10 cellular contexts compared by ENCODE assay signal in the genomic region with DNA sequence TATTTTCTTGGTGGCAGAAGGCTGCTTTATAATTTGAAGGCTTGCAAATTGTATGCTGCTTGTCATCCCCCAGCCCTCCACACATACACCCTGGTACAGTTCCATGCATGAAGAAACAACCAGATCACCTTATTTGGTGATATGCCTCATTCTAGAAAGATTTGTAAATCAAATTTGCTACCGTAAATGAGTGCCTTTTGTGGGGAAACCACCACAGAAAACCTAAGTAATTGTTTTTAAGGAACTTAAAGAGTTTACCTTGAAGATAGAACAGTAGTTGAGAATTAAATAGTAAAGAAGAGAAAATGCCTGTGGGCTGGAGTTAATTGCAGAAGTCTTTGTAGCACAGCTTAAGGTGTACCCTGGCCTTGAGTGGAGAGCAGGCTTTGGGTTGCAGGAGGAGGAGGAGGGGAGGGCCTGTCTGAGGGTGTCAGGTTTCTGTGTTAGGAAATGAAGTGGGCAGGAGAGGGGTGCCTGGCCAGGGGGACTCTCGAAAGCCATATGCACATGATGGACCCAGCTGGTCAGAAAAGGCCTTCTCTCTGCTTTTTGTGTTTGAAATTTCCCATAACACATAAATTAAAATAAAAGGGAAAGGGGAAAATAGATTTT. TPM values are rescaled to one million over a fixed set of nuclear protein-coding genes. Genes with fewer than 3 reads are reported as not detected.
DNase-seq lines count a peak whose midpoint lies in the region; ATAC-seq and TF ChIP-seq lines count a peak whose summit lies in the region.
"Had no signal": no experiment of that assay in that cellular context is flagged by ENCODE, and none has a peak within 500 bp of the region (broad histone marks: within the 10 kb centered on the region; RNA-seq: fewer than 3 reads in every experiment).

No MANE protein-coding gene starts in this region.

- no peaks in the 10 kb centered on the region for H3K9me3 ChIP-seq in HUES6 (ENCODE audit: control insufficient read depth, insufficient read depth, low read depth, low read length)

- H3K27ac ChIP-seq in HUES6 (ENCODE audit: low read depth, low read length): peak overlapping the region; percentile 44

- peaks cover 24% of the 10 kb centered on the region for H3K4me1 Mint-ChIP-seq in mesothelial cell of epicardium

- H3K4me3 Mint-ChIP-seq in mesothelial cell of epicardium: no peak overlapping the region

- peaks cover 61% of the 10 kb centered on the region for H3K36me3 ChIP-seq in HUES6 (ENCODE audit: control insufficient read depth, insufficient read depth, low read length)

- ATAC-seq in GM18907 (IDR thresholded peaks at IDR 0.05; ENCODE audit: unreplicated experiment): no peak

- no peaks in the 10 kb centered on the region for H3K9me3 Mint-ChIP-seq in mesothelial cell of epicardium

- H3K4me3 ChIP-seq in HUES6 (ENCODE audit: low read depth, low read length): 0 out of 2 replicates have a peak overlapping the region, but pooled peaks have one; percentile 9

- DNase-seq in EH (ENCODE audit: low read depth): peak; percentile 43
- DNase-seq in astrocyte of the hippocampus (ENCODE audit: low read depth, low spot score): peak; percentile 66
- DNase-seq in mesothelial cell of epicardium (ENCODE audit: low spot score in 2 of 2, unreplicated experiment in 2 of 2): no peak
- DNase-seq in DMS153 treated with DMSO at 0.1 percent for 48 hours (lab: John Stamatoyannopoulos, UW; ENCODE audit: unreplicated experiment): no peak
- DNase-seq in NCI-H146 treated with DMSO at 0.1 percent for 48 hours (lab: John Stamatoyannopoulos, UW; ENCODE audit: unreplicated experiment): no peak
- no peak for DNase-seq in NCI-H146 (lab: John Stamatoyannopoulos, UW)
- DNase-seq: cortex of kidney, small intestine had no signal

- H3K4me1 ChIP-seq in HUES6 (ENCODE audit: control insufficient read depth, insufficient read depth, low read length): peaks cover 27% of the 10 kb centered on the region

- TF ChIP-seq CTCF in mesothelial cell of epicardium (IDR thresholded peaks at IDR 0.05; ENCODE audit: unreplicated experiment): no peak

- H3K36me3 Mint-ChIP-seq in mesothelial cell of epicardium: peaks cover 15% of the 10 kb centered on the region

- H3K27ac Mint-ChIP-seq in mesothelial cell of epicardium: peak overlapping the region; percentile 95

- H3K27me3 ChIP-seq in HUES6 (ENCODE audit: control insufficient read depth, insufficient read depth, low read length): no peaks in the 10 kb centered on the region

- no peaks in the 10 kb centered on the region for H3K27me3 Mint-ChIP-seq in mesothelial cell of epicardium (ENCODE audit: low read depth)

- peak overlapping the region; percentile 13 for H3K9ac ChIP-seq in HUES6 (ENCODE audit: low read length)

RNA-seq across cellular contexts. Expression of a gene that starts 6.9 kb away (rescaled TPM):
- 36.5 to 37.7 TPM (median 37.4 TPM) in 3 replicates for total RNA-seq in mesothelial cell of epicardium

RNA-seq across cellular contexts. Expression of a gene that starts 59.0 kb away (rescaled TPM):
- 7.8 to 9.9 TPM (median 8.8 TPM) in 3 replicates for total RNA-seq in mesothelial cell of epicardium

Comparison
In these comparisons a context has a peak if more than half of its experiments do, and no peak if none do; other contexts are left out.
1. DNase-seq: peak in EH (single experiment) and astrocyte of the hippocampus (single experiment); none in mesothelial cell of epicardium (0 of 2), DMS153 treated with DMSO at 0.1 percent for 48 hours (single experiment), NCI-H146 treated with DMSO at 0.1 percent for 48 hours (single experiment) and NCI-H146 (single experiment).